ENCODE assay signal across 1 cellular context in the genomic region with DNA sequence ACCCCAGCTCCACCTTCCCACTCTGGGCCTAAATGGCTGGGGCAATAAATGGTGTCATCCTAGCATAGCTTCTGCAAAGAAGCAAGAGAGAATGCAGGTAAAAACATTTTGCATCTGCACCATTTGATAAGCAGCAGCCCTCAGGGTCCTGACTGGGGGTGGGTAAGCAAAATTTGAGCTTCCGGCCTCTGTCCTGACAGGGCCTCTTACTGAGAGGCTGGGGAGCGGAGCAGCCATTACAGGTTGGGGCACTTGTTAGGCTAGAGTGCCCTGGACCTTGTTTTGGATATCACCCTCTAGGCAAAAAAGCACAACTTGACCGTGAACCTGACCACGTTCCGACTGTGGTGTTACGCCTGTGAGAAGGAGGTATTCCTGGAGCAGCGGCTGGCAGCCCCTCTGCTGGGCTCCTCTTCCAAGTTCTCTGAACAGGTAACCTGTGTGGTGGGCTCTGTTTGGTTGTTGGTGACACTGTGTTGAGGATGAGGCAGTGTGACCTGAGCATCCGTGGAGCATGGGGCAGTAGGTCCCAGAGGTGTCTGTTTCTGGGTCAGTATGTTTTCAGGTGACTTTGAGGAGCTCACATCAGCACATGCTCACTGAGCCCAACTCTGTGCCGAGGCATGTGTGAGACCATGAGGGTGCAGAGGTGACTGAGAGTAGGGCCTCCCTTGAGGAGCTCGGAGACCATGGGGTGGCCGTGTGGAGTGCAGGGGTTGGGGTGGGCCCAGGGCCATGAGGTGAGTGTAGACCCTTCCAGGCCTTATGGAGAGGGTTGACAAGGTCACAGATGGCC.
TF ChIP-seq lines count a peak whose summit lies in the region.

No MANE protein-coding gene starts in this region.

TF ChIP-seq in K562, 482 proteins besides CTCF, POLR2A, EP300 and RAD21 (continued from another document):
- TF ChIP-seq DMBX1 (CRISPR knock-in tag; IDR thresholded peaks at IDR 0.05; ENCODE audit: borderline replicate concordance) (peak; percentile 79), CXXC5 (CRISPR knock-in tag; IDR thresholded peaks at IDR 0.05) (peak; percentile 15; the same call in 1 of the 2 replicates), SMAD4 (CRISPR knock-in tag; conservative IDR thresholded peaks at IDR 0.05) (peak; percentile 48; the same call in 1 of the 2 replicates), ZKSCAN1 (IDR thresholded peaks at IDR 0.05; ENCODE audit: low read depth, low read length) (no peak), CREB1 (IDR thresholded peaks at IDR 0.05) (0 out of 2 replicates have a peak, but pooled peaks have one; percentile 4), CREB1 (CRISPR knock-in tag; IDR thresholded peaks at IDR 0.05) (peak; percentile 34; the same call in 1 of the 2 replicates), NR2C1 (IDR thresholded peaks at IDR 0.05) (no peak), NR2C1 (tag; IDR thresholded peaks at IDR 0.05) (no peak), HMG20A (CRISPR knock-in tag; conservative IDR thresholded peaks at IDR 0.05) (no peak), HDAC6 (IDR thresholded peaks at IDR 0.05; ENCODE audit: low read depth, low read length) (no peak), XRCC5 (IDR thresholded peaks at IDR 0.05; ENCODE audit: low read depth, low read length) (0 out of 2 replicates have a peak, but pooled peaks have one; percentile 27)
TF ChIP-seq in K562: peak in this region for 30.
